Comparison of ENCODE assay signal across 1 cellular context in the genomic region with DNA sequence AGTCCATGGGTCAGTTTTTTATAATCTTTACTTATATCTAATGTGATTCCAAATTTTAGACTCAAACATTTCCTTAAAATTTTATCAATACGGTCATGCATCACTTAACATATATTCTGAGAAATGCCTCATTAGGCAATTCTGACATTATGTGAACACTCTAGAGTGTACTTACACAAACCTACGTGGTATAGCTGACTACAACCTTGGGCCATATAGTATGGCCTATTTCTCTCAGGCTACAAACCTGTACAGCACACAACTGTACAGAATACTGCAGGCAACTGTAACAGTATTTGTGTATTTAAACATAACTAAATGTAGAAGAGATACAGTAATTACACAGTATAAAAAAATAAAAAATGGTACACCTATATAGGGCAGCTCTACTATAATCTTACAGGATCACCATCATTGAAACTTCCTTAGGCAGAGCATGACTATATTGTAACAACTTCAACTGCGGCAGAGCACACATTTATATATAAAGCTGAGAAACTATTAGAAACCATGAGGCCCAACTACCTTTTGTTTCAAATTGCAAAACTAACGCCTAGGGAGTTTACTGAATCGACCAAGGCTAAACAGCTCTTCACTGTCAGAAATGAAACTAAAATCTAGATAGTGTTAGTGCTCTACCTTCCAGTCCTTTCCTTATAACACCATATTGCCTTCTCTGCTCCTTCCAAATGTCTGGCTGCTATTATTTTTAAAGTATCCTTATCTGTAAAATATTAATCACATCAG.
TF ChIP-seq lines count a peak whose summit lies in the region.

No MANE protein-coding gene starts in this region.

TF ChIP-seq in GM23338, 12 proteins besides CTCF, POLR2A, EP300 and RAD21 (continued from another document):
- TF ChIP-seq, protein P1, sequence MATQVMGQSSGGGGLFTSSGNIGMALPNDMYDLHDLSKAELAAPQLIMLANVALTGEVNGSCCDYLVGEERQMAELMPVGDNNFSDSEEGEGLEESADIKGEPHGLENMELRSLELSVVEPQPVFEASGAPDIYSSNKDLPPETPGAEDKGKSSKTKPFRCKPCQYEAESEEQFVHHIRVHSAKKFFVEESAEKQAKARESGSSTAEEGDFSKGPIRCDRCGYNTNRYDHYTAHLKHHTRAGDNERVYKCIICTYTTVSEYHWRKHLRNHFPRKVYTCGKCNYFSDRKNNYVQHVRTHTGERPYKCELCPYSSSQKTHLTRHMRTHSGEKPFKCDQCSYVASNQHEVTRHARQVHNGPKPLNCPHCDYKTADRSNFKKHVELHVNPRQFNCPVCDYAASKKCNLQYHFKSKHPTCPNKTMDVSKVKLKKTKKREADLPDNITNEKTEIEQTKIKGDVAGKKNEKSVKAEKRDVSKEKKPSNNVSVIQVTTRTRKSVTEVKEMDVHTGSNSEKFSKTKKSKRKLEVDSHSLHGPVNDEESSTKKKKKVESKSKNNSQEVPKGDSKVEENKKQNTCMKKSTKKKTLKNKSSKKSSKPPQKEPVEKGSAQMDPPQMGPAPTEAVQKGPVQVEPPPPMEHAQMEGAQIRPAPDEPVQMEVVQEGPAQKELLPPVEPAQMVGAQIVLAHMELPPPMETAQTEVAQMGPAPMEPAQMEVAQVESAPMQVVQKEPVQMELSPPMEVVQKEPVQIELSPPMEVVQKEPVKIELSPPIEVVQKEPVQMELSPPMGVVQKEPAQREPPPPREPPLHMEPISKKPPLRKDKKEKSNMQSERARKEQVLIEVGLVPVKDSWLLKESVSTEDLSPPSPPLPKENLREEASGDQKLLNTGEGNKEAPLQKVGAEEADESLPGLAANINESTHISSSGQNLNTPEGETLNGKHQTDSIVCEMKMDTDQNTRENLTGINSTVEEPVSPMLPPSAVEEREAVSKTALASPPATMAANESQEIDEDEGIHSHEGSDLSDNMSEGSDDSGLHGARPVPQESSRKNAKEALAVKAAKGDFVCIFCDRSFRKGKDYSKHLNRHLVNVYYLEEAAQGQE (IDR thresholded peaks at IDR 0.05; ENCODE audit: unreplicated experiment) = no peak
- TF ChIP-seq EZH2 (IDR thresholded peaks at IDR 0.05; ENCODE audit: low read depth, unreplicated experiment) (no peak), JUNB (IDR thresholded peaks at IDR 0.05; ENCODE audit: unreplicated experiment) (no peak), ZNF114 (CRISPR knock-in tag; IDR thresholded peaks at IDR 0.05) (no peak), ZNF331 (CRISPR knock-in tag; IDR thresholded peaks at IDR 0.05; ENCODE audit: low read depth) (no peak), NANOG (IDR thresholded peaks at IDR 0.05; ENCODE audit: borderline replicate concordance) (no peak), STAT1 (IDR thresholded peaks at IDR 0.05; ENCODE audit: unreplicated experiment) (no peak), EZH2phosphoT487 (IDR thresholded peaks at IDR 0.05; ENCODE audit: unreplicated experiment) (no peak)
- TF ChIP-seq, protein P2, sequence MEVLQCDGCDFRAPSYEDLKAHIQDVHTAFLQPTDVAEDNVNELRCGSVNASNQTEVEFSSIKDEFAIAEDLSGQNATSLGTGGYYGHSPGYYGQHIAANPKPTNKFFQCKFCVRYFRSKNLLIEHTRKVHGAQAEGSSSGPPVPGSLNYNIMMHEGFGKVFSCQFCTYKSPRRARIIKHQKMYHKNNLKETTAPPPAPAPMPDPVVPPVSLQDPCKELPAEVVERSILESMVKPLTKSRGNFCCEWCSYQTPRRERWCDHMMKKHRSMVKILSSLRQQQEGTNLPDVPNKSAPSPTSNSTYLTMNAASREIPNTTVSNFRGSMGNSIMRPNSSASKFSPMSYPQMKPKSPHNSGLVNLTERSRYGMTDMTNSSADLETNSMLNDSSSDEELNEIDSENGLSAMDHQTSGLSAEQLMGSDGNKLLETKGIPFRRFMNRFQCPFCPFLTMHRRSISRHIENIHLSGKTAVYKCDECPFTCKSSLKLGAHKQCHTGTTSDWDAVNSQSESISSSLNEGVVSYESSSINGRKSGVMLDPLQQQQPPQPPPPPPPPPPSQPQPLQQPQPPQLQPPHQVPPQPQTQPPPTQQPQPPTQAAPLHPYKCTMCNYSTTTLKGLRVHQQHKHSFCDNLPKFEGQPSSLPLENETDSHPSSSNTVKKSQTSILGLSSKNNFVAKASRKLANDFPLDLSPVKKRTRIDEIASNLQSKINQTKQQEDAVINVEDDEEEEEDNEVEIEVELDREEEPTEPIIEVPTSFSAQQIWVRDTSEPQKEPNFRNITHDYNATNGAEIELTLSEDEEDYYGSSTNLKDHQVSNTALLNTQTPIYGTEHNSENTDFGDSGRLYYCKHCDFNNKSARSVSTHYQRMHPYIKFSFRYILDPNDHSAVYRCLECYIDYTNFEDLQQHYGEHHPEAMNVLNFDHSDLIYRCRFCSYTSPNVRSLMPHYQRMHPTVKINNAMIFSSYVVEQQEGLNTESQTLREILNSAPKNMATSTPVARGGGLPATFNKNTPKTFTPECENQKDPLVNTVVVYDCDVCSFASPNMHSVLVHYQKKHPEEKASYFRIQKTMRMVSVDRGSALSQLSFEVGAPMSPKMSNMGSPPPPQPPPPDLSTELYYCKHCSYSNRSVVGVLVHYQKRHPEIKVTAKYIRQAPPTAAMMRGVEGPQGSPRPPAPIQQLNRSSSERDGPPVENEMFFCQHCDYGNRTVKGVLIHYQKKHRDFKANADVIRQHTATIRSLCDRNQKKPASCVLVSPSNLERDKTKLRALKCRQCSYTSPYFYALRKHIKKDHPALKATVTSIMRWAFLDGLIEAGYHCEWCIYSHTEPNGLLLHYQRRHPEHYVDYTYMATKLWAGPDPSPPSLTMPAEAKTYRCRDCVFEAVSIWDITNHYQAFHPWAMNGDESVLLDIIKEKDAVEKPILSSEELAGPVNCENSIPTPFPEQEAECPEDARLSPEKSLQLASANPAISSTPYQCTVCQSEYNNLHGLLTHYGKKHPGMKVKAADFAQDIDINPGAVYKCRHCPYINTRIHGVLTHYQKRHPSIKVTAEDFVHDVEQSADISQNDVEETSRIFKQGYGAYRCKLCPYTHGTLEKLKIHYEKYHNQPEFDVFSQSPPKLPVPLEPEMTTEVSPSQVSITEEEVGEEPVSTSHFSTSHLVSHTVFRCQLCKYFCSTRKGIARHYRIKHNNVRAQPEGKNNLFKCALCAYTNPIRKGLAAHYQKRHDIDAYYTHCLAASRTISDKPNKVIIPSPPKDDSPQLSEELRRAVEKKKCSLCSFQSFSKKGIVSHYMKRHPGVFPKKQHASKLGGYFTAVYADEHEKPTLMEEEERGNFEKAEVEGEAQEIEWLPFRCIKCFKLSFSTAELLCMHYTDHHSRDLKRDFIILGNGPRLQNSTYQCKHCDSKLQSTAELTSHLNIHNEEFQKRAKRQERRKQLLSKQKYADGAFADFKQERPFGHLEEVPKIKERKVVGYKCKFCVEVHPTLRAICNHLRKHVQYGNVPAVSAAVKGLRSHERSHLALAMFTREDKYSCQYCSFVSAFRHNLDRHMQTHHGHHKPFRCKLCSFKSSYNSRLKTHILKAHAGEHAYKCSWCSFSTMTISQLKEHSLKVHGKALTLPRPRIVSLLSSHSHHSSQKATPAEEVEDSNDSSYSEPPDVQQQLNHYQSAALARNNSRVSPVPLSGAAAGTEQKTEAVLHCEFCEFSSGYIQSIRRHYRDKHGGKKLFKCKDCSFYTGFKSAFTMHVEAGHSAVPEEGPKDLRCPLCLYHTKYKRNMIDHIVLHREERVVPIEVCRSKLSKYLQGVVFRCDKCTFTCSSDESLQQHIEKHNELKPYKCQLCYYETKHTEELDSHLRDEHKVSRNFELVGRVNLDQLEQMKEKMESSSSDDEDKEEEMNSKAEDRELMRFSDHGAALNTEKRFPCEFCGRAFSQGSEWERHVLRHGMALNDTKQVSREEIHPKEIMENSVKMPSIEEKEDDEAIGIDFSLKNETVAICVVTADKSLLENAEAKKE (CRISPR knock-in tag; IDR thresholded peaks at IDR 0.05) = no peak
TF ChIP-seq in GM23338: peak in this region for 0.
